Comparison of ENCODE assay signal across 18 cellular contexts in genomic region chr4:2006367-2006766, GRCh38. TPM values are rescaled to one million over a fixed set of nuclear protein-coding genes. Genes with fewer than 3 reads are reported as not detected.
DNase-seq lines count a peak whose midpoint lies in the region; ATAC-seq and TF ChIP-seq lines count a peak whose summit lies in the region.
"Had no signal": no experiment of that assay in that cellular context is flagged by ENCODE, and none has a peak within 500 bp of the region (broad histone marks: within the 10 kb centered on the region; RNA-seq: fewer than 3 reads in every experiment).

No MANE protein-coding gene starts in this region.

- H3K9ac ChIP-seq in Loucy (ENCODE audit: low read depth, low read length, poor library complexity, severe bottlenecking), result peak overlapping the region; percentile 9
- no peak overlapping the region for H3K9ac ChIP-seq in endodermal cell (ENCODE audit: extremely low read depth, low read length, poor library complexity, severe bottlenecking)

- H3K27me3 Mint-ChIP-seq in MCF 10A (ENCODE audit: insufficient read depth, unreplicated experiment) (no peaks in the 10 kb centered on the region), endodermal cell (ENCODE audit: insufficient read depth) (peaks cover 8% of the 10 kb centered on the region)
- H3K27me3 Mint-ChIP-seq in stimulated activated naive CD8-positive, alpha-beta T cell treated with anti-CD3 and anti-CD28 coated beads, Interleukin-15, amount 100 ng/mL, for 72 hours, result no peaks in the 10 kb centered on the region

- H3K4me2 ChIP-seq in Loucy (ENCODE audit: low read depth, low read length, poor library complexity, severe bottlenecking), result peak overlapping the region; percentile 79

- H3K9me3 ChIP-seq in breast epithelium (no peaks in the 10 kb centered on the region), Loucy (ENCODE audit: insufficient read depth, low read depth, low read length) (no peaks in the 10 kb centered on the region), endodermal cell (ENCODE audit: control insufficient read depth, low read length) (no peaks in the 10 kb centered on the region)
- H3K9me3 ChIP-seq: heart right ventricle, SJSA1 had no signal

- CTCF ChIA-PET in MCF 10A (lab: Yijun Ruan, JAX), result interaction anchor here (0.6 kb wide), 1 partner anchor 498 kb away, joined by 3 read pairs; no protein-coding TSS in a partner anchor

- peaks cover 72% of the 10 kb centered on the region for H3K79me2 ChIP-seq in Loucy (ENCODE audit: insufficient read depth, low read length)

- WGBS in endodermal cell (ENCODE audit: insufficient coverage in 1 of 2, insufficient read length in 1 of 2), 2 experiments, result 95 to 97% methylated on average over 4 to 7 of the region's 7 CpGs

- peak overlapping the region; percentile 80 for H3K4me3 Mint-ChIP-seq in MCF 10A (ENCODE audit: unreplicated experiment)
- H3K4me3 Mint-ChIP-seq in endodermal cell, result peak overlapping the region; percentile 86
- H3K4me3 Mint-ChIP-seq in stimulated activated naive CD8-positive, alpha-beta T cell treated with anti-CD3 and anti-CD28 coated beads, Interleukin-15, amount 100 ng/mL, for 72 hours, result peak overlapping the region; percentile 8 to 90

- no peaks in the 10 kb centered on the region for H3K9me2 ChIP-seq in Loucy (replicated peaks; ENCODE audit: low read depth, low read length)

- TF ChIP-seq CTCF in MCF 10A (IDR thresholded peaks at IDR 0.05; ENCODE audit: unreplicated experiment) (no peak), breast epithelium (IDR thresholded peaks at IDR 0.05) (no peak), Loucy (conservative IDR thresholded peaks at IDR 0.05; ENCODE audit: low read length) (no peak), endodermal cell (conservative IDR thresholded peaks at IDR 0.05) (no peak)

- TF ChIP-seq POLR2A in breast epithelium (IDR thresholded peaks at IDR 0.05), result no peak

- H3K27ac ChIP-seq in breast epithelium (no peak overlapping the region), endodermal cell (ENCODE audit: low read depth, low read length) (no peak overlapping the region)
- H3K27ac ChIP-seq: heart right ventricle, PC-9, SJSA1 had no signal

- peaks cover 25% of the 10 kb centered on the region for H3K36me3 Mint-ChIP-seq in MCF 10A (ENCODE audit: insufficient read depth, unreplicated experiment)
- peaks cover 42% of the 10 kb centered on the region for H3K36me3 Mint-ChIP-seq in endodermal cell (ENCODE audit: low read depth)

- H3K4me1 ChIP-seq in breast epithelium (no peaks in the 10 kb centered on the region), Loucy (ENCODE audit: insufficient read depth, low read length, poor library complexity, severe bottlenecking) (peaks cover 25% of the 10 kb centered on the region), endodermal cell (ENCODE audit: control insufficient read depth, insufficient read depth, low read length) (no peaks in the 10 kb centered on the region)
- H3K4me1 ChIP-seq: SJSA1 had no signal

- DNase-seq in MCF 10A (ENCODE audit: unreplicated experiment) (no peak), breast epithelium (ENCODE audit: low spot score in 2 of 2) (no peak), endodermal cell (no peak), ecto neural progenitor cell (ENCODE audit: low spot score) (no peak), globus pallidus (ENCODE audit: low spot score) (no peak), HPDE6-E6E7 (ENCODE audit: extremely low spot score) (no peak)
- DNase-seq in stimulated activated naive CD8-positive, alpha-beta T cell treated with anti-CD3 and anti-CD28 coated beads, Interleukin-15, amount 100 ng/mL, for 72 hours, result no peak
- DNase-seq: amniotic stem cell; caudate nucleus; effector CD8-positive, alpha-beta T cell; GF-D8; heart right ventricle; NCI-H1436 treated with DMSO at 0.1 percent for 48 hours; NCI-H774; PC-9; stimulated activated CD4-positive, alpha-beta T cell treated with anti-CD3 and anti-CD28 coated beads, Interleukin-2, amount 100 ng/mL, for 48 hours had no signal

- H3F3A ChIP-seq in Loucy (ENCODE audit: low read depth), result no peaks in the 10 kb centered on the region

- H3K4me3 ChIP-seq in breast epithelium (no peak overlapping the region), Loucy (ENCODE audit: low read length, poor library complexity, severe bottlenecking) (peak overlapping the region; percentile 75), endodermal cell (ENCODE audit: low read length) (no peak overlapping the region)
- H3K4me3 ChIP-seq: SJSA1 had no signal

- no peak overlapping the region for H2AFZ ChIP-seq in Loucy (ENCODE audit: low read length)
- H2AFZ ChIP-seq: PC-9 had no signal

- peaks cover 45% of the 10 kb centered on the region for H4K20me1 ChIP-seq in Loucy (ENCODE audit: insufficient read depth, low read length, poor library complexity, severe bottlenecking)

- BruUV-seq in MCF 10A (replicated peaks; lab: Mats Ljungman, UMichigan), result no TSS peak

- intact Hi-C loops in MCF 10A (cut with micrococcal nuclease), result no loop called here
- intact Hi-C loops in breast epithelium (cut with DNase I; ENCODE audit: low total_unique reads), result no loop called here

- POLR2A ChIA-PET in MCF 10A (lab: Yijun Ruan, JAX), result interaction anchor here (1.2 kb wide), 1 partner anchor 20 kb away, joined by 4 read pairs; no protein-coding TSS in a partner anchor

- no peak for ATAC-seq in stimulated activated naive CD8-positive, alpha-beta T cell treated with anti-CD3 and anti-CD28 coated beads, Interleukin-15, amount 100 ng/mL, for 72 hours
- ATAC-seq: heart right ventricle had no signal

- H3K9me3 Mint-ChIP-seq in MCF 10A (ENCODE audit: unreplicated experiment) (no peaks in the 10 kb centered on the region), endodermal cell (no peaks in the 10 kb centered on the region)
- no peaks in the 10 kb centered on the region for H3K9me3 Mint-ChIP-seq in stimulated activated naive CD8-positive, alpha-beta T cell treated with anti-CD3 and anti-CD28 coated beads, Interleukin-15, amount 100 ng/mL, for 72 hours

- no peak overlapping the region for H3K27ac Mint-ChIP-seq in MCF 10A (ENCODE audit: low read depth, unreplicated experiment)
- no peak overlapping the region for H3K27ac Mint-ChIP-seq in endodermal cell
- H3K27ac Mint-ChIP-seq in stimulated activated naive CD8-positive, alpha-beta T cell treated with anti-CD3 and anti-CD28 coated beads, Interleukin-15, amount 100 ng/mL, for 72 hours, result peak overlapping the region in 1 of 2 donors; percentile 83

- H3K36me3 ChIP-seq in breast epithelium, result no peaks in the 10 kb centered on the region
- no peaks in the 10 kb centered on the region for H3K36me3 ChIP-seq in Loucy (ENCODE audit: insufficient read depth, low read length)
- H3K36me3 ChIP-seq in endodermal cell (ENCODE audit: control insufficient read depth, insufficient read depth, low read length), result peaks cover 25% of the 10 kb centered on the region
- H3K36me3 ChIP-seq: SJSA1 had no signal

- H3K27me3 ChIP-seq in breast epithelium, result no peaks in the 10 kb centered on the region
- H3K27me3 ChIP-seq in Loucy (ENCODE audit: insufficient read depth, low read length, poor library complexity, severe bottlenecking), result no peaks in the 10 kb centered on the region
- H3K27me3 ChIP-seq in endodermal cell (ENCODE audit: control insufficient read depth, insufficient read depth, low read length, poor library complexity, severe bottlenecking), result no peaks in the 10 kb centered on the region
- H3K27me3 ChIP-seq: heart right ventricle, SJSA1 had no signal

- H3K4me1 Mint-ChIP-seq in MCF 10A (ENCODE audit: insufficient read depth, unreplicated experiment) (peaks cover 18% of the 10 kb centered on the region), endodermal cell (peaks cover 13% of the 10 kb centered on the region)
- H3K4me1 Mint-ChIP-seq in stimulated activated naive CD8-positive, alpha-beta T cell treated with anti-CD3 and anti-CD28 coated beads, Interleukin-15, amount 100 ng/mL, for 72 hours, result peaks cover 49% of the 10 kb centered on the region

RNA-seq across cellular contexts. Expression of gene NELFA, which starts 2.4 kb away (rescaled TPM):
- total RNA-seq in MCF 10A (2022) (30.1 and 36.2 TPM in 2 replicates), breast epithelium (10 to 100 TPM; 14.1 to 22.0 (median 18.4) TPM), endodermal cell (10 to 100 TPM; 54.8 to 60.1 TPM)
- polyA plus RNA-seq in endodermal cell (2013, experiment 1 of 2), result 43.8 TPM
- polyA plus RNA-seq in endodermal cell (2013, experiment 2 of 2), result 43.0 TPM

RNA-seq across cellular contexts. Expression of gene NAT8L, which starts 52.8 kb away (rescaled TPM):
- total RNA-seq in MCF 10A (2022) (0.79 and 0.93 TPM in 2 replicates), breast epithelium (10 to 100 TPM in 1 of 3 donors, 1 to 10 TPM in 2; 2.5 to 13.6 (median 2.9) TPM), endodermal cell (1 to 10 TPM; 5.0 to 6.4 TPM)
- polyA plus RNA-seq in endodermal cell (2013, experiment 1 of 2), result 13.4 TPM
- 11.1 TPM for polyA plus RNA-seq in endodermal cell (2013, experiment 2 of 2)
- total RNA-seq: SJSA1 had no signal
